1 cellular context compared by ENCODE assay signal in genomic region chr15:41972341-41973237, GRCh38.
TF ChIP-seq lines count a peak whose summit lies in the region.

EHD4 (minus strand) TSS chr15:41972557; CDS start chr15:41972494, 63 bp downstream.

TF ChIP-seq in H1, 55 proteins besides CTCF, POLR2A, EP300 and RAD21 (continued from another document):
- TF ChIP-seq RBBP5 (IDR thresholded peaks at IDR 0.05; ENCODE audit: borderline replicate concordance, low read depth, low read length) (peak; percentile 0; the same call in 1 of the 2 replicates), CHD2 (IDR thresholded peaks at IDR 0.05; ENCODE audit: low read length) (peak; percentile 60; the same call in 1 of the 2 replicates), CREB1 (IDR thresholded peaks at IDR 0.05) (peak; percentile 92), MAFK (IDR thresholded peaks at IDR 0.05; ENCODE audit: low read depth, low read length) (no peak), TCF12 (IDR thresholded peaks at IDR 0.05; ENCODE audit: low read depth, low read length) (no peak), RNF2 (IDR thresholded peaks at IDR 0.05; ENCODE audit: borderline replicate concordance, low read depth, low read length, missing control alignments, poor library complexity, severe bottlenecking) (no peak)
